ENCODE assay signal across 1 cellular context in the genomic region with DNA sequence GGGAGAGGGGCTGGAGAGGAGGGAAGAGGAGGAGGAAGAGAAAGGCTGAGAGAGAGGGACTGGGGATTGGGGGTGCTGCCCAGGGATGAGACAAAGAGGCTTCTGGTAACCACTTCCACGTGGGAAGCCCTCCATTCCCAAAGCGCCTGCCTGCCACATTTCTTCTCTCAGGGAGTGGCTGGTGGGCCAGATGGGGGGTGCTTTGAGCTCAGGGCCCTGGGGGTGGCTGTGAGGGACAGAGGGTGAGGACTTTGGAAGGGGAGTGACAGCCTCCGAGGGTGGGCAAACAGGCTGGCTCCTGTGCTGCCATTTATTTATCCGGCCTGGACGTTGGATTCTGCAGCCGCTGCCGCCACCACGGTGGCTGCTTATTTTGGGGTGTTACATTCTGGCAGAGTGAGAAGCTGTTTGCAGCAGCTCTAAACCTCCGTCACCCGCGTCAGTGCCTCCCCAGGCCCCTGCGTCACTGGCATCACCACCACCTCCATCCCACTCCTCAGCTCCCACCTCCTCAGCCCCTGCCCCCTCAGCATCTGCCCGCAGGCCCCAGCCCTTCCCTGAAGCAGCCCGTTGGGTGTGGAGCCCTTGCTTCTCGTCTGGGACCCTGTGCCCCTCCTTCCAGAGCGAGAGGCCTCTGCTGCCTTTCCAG.
TF ChIP-seq lines count a peak whose summit lies in the region.

No MANE protein-coding gene starts in this region.

TF ChIP-seq in A549, 52 proteins besides CTCF, POLR2A, EP300 and RAD21:
- TF ChIP-seq RFX5 (IDR thresholded peaks at IDR 0.05) (no peak), ZC3H11A (IDR thresholded peaks at IDR 0.05) (no peak), GATA3 (IDR thresholded peaks at IDR 0.05; ENCODE audit: borderline replicate concordance) (no peak), JUN (IDR thresholded peaks at IDR 0.05) (no peak), BHLHE40 (IDR thresholded peaks at IDR 0.05; ENCODE audit: low read depth, low read length) (no peak), CEBPB (IDR thresholded peaks at IDR 0.05) (no peak), HEYL (CRISPR knock-in tag; IDR thresholded peaks at IDR 0.05) (no peak), RCOR1 (IDR thresholded peaks at IDR 0.05; ENCODE audit: low read depth, low read length) (no peak), CBX2 (IDR thresholded peaks at IDR 0.05; ENCODE audit: borderline replicate concordance, low read depth) (no peak)
- TF ChIP-seq, protein P1, sequence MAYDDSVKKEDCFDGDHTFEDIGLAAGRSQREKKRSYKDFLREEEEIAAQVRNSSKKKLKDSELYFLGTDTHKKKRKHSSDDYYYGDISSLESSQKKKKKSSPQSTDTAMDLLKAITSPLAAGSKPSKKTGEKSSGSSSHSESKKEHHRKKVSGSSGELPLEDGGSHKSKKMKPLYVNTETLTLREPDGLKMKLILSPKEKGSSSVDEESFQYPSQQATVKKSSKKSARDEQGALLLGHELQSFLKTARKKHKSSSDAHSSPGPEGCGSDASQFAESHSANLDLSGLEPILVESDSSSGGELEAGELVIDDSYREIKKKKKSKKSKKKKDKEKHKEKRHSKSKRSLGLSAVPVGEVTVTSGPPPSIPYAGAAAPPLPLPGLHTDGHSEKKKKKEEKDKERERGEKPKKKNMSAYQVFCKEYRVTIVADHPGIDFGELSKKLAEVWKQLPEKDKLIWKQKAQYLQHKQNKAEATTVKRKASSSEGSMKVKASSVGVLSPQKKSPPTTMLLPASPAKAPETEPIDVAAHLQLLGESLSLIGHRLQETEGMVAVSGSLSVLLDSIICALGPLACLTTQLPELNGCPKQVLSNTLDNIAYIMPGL (CRISPR knock-in tag; IDR thresholded peaks at IDR 0.05; ENCODE audit: borderline replicate concordance) = no peak
